9 cellular contexts compared by ENCODE assay signal in the genomic region with DNA sequence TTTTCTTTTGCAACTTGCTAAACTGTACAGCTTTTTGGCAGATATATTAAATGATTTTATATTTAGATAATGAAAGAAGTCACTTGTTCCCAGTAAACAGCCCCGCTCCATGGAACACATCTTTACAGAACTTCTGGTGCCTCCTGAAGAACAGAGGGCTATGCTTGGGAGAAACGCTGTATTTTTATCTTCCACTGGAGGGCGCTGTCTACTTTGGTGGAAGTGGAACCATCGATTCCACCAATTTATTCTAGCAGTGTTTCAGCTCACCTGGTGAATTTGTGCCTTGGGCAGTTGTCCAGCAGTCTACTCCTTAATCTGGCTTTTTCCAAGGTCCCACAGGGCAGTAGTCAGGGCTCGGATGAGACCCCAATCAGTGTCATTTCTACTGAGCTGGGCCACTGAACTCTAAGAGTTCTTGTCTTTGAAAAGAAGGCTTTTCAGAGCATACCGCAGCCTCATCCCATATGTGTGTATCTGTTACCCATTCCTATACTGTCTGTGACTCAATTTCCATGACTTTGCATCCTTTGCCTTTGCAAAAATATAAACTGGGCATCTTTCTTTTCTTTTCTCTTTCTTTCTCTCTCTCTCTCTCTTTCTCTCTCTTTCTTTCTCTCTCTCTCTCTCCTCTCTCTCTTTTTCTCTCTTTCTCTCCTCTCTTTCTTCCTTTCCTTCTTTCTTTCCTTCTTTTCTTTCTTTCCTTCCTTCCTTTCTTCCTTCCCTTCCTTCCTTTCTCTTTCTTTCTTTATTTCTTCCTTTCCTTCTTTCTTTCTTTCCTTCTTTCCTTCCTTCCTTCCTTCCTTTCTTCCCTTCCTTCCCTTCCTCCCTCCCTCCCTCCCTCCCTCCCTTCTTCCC.
DNase-seq lines count a peak whose midpoint lies in the region; ATAC-seq and TF ChIP-seq lines count a peak whose summit lies in the region.
"Had no signal": no experiment of that assay in that cellular context is flagged by ENCODE, and none has a peak within 500 bp of the region (broad histone marks: within the 10 kb centered on the region; RNA-seq: fewer than 3 reads in every experiment).

No MANE protein-coding gene starts in this region.

- H3K27ac ChIP-seq in Panc1 (ENCODE audit: low read length), result no peak overlapping the region

- H3K4me3 ChIP-seq in Panc1 (ENCODE audit: low read depth in 2 of 2, low read length in 2 of 2), result no peak overlapping the region

- no TSS peak for BruUV-seq in Panc1 (replicated peaks; lab: Mats Ljungman, UMichigan)

- CTCF ChIA-PET in activated CD8-positive, alpha-beta memory T cell treated with anti-CD3 and anti-CD28 coated beads, Interleukin-2, amount 10 ng/mL, durations not matched to agents 7 days and 5 days (lab: Charles Lee), result interaction anchor here (0.7 to 1.5 kb wide), 3 partner anchors 8 to 296 kb away, joined by 3 to 4 read pairs (median 3); no protein-coding TSS in a partner anchor
- CTCF ChIA-PET in Panc1 (lab: Charles Lee), result no interaction called here

- no peaks in the 10 kb centered on the region for H3K27me3 Mint-ChIP-seq in activated CD8-positive, alpha-beta memory T cell treated with anti-CD3 and anti-CD28 coated beads, Interleukin-2, amount 10 ng/mL, durations not matched to agents 7 days and 5 days

- POLR2A ChIA-PET in Panc1 (lab: Charles Lee), result no interaction called here

- TF ChIP-seq CTCF in Panc1 (IDR thresholded peaks at IDR 0.05), result peak; percentile 82

- intact Hi-C loops in Panc1 (cut with micrococcal nuclease; ENCODE audit: unreplicated experiment), result no loop called here

- no peaks in the 10 kb centered on the region for H3K9me3 ChIP-seq in Panc1 (ENCODE audit: control insufficient read depth, insufficient read depth, low read depth, low read length)

- H3K9me3 Mint-ChIP-seq in activated CD8-positive, alpha-beta memory T cell treated with anti-CD3 and anti-CD28 coated beads, Interleukin-2, amount 10 ng/mL, durations not matched to agents 7 days and 5 days (ENCODE audit: low read depth), result no peaks in the 10 kb centered on the region

- no peak overlapping the region for H3K27ac Mint-ChIP-seq in activated CD8-positive, alpha-beta memory T cell treated with anti-CD3 and anti-CD28 coated beads, Interleukin-2, amount 10 ng/mL, durations not matched to agents 7 days and 5 days
- H3K27ac Mint-ChIP-seq: activated naive CD8-positive, alpha-beta T cell had no signal

- no peaks in the 10 kb centered on the region for H3K4me1 Mint-ChIP-seq in activated CD8-positive, alpha-beta memory T cell treated with anti-CD3 and anti-CD28 coated beads, Interleukin-2, amount 10 ng/mL, durations not matched to agents 7 days and 5 days

- H3K4me3 Mint-ChIP-seq in activated CD8-positive, alpha-beta memory T cell treated with anti-CD3 and anti-CD28 coated beads, Interleukin-2, amount 10 ng/mL, durations not matched to agents 7 days and 5 days, result no peak overlapping the region
- H3K4me3 Mint-ChIP-seq: activated naive CD8-positive, alpha-beta T cell had no signal

- DNase-seq in activated CD8-positive, alpha-beta memory T cell treated with anti-CD3 and anti-CD28 coated beads, Interleukin-2, amount 10 ng/mL, durations not matched to agents 7 days and 5 days, result peak; percentile 53
- DNase-seq in activated CD8-positive, alpha-beta memory T cell treated with anti-CD3 and anti-CD28 coated beads, Interleukin-2, amount 50 U/mL, for 4 hours, result no peak
- peak; percentile 65 for DNase-seq in KBM-7
- DNase-seq in Panc1 (ENCODE audit: low read depth, low spot score), result peak; percentile 28
- peak; percentile 48 to 73 for DNase-seq in dermis microvascular lymphatic vessel endothelial cell (ENCODE audit: low read depth in 2 of 2)
- peak; percentile 15 for DNase-seq in midbrain (lab: John Stamatoyannopoulos, UW)

- no peaks in the 10 kb centered on the region; the same call in 1 of the 2 replicates for H3K27me3 ChIP-seq in Panc1 (ENCODE audit: control insufficient read depth, insufficient read depth, low read length)

- no peak for ATAC-seq in activated CD8-positive, alpha-beta memory T cell treated with anti-CD3 and anti-CD28 coated beads, Interleukin-2, amount 10 ng/mL, durations not matched to agents 7 days and 5 days
- ATAC-seq in Panc1, result peak; percentile 71; the same call in 1 of the 2 replicates
- ATAC-seq in HG03045 (IDR thresholded peaks at IDR 0.05; ENCODE audit: unreplicated experiment), result no peak
- no peak for ATAC-seq in GM18519 (IDR thresholded peaks at IDR 0.05; ENCODE audit: low FRiP score, unreplicated experiment)

- no peaks in the 10 kb centered on the region for H3K4me1 ChIP-seq in Panc1 (ENCODE audit: control insufficient read depth, insufficient read depth, low read length)

- H3K36me3 Mint-ChIP-seq in activated CD8-positive, alpha-beta memory T cell treated with anti-CD3 and anti-CD28 coated beads, Interleukin-2, amount 10 ng/mL, durations not matched to agents 7 days and 5 days, result no peaks in the 10 kb centered on the region
- H3K36me3 Mint-ChIP-seq: activated naive CD8-positive, alpha-beta T cell had no signal

- in situ Hi-C loops in KBM-7 (cut with MboI; ENCODE audit: low pct_unique_long_range_greater_than_20kb, low sequenced_read_pairs) (no loop called here), Panc1 (cut with HindIII; ENCODE audit: low pct_unique_long_range_greater_than_20kb, low sequenced_read_pairs) (no loop called here)

- no peaks in the 10 kb centered on the region for H3K36me3 ChIP-seq in Panc1 (ENCODE audit: control insufficient read depth, insufficient read depth, low read length)
